23 cellular contexts compared by ENCODE assay signal in genomic region chr2:218799990-218800389, GRCh38. TPM values are rescaled to one million over a fixed set of nuclear protein-coding genes. Genes with fewer than 3 reads are reported as not detected.
A peak's percentile ranks its signal among the peaks of the same experiment; 100 is the strongest.
DNase-seq lines count a peak whose midpoint lies in the region; TF ChIP-seq lines count a peak whose summit lies in the region.
"Had no signal": no experiment of that assay in that cellular context is flagged by ENCODE, and none has a peak within 500 bp of the region (broad histone marks: within the 10 kb centered on the region; RNA-seq: fewer than 3 reads in every experiment).

No MANE protein-coding gene starts in this region.

- 61 to 93% methylated on average over 3 to 6 of the region's 6 CpGs for WGBS in endodermal cell (ENCODE audit: insufficient coverage in 1 of 2, insufficient read length in 1 of 2), 2 experiments

- H3K4me1 Mint-ChIP-seq in Calu3 (ENCODE audit: low read depth, unreplicated experiment) (peaks cover 15% of the 10 kb centered on the region), endodermal cell (peaks cover 35% of the 10 kb centered on the region), mesothelial cell of epicardium (peaks cover 22% of the 10 kb centered on the region)

- intact Hi-C loops in Calu3 (cut with micrococcal nuclease; ENCODE audit: unreplicated experiment): loop anchor here (5.0 kb wide), 1 partner anchor 47 kb away; no protein-coding TSS in a partner anchor

- H3K4me3 Mint-ChIP-seq in Calu3 (ENCODE audit: low read depth, unreplicated experiment) (no peak overlapping the region), endodermal cell (peak overlapping the region; percentile 37), mesothelial cell of epicardium (no peak overlapping the region)
- H3K4me3 Mint-ChIP-seq: CD8-positive, alpha-beta memory T cell; T-cell had no signal

- peak overlapping the region; percentile 15 for H3K27ac Mint-ChIP-seq in Calu3 (ENCODE audit: unreplicated experiment)
- H3K27ac Mint-ChIP-seq in endodermal cell: peak overlapping the region; percentile 92
- H3K27ac Mint-ChIP-seq in mesothelial cell of epicardium: peak overlapping the region; percentile 86
- H3K27ac Mint-ChIP-seq: T-cell had no signal

- H3K4me1 ChIP-seq in HEK293 (ENCODE audit: control insufficient read depth, insufficient read depth, low read length) (peaks cover 14% of the 10 kb centered on the region), endodermal cell (ENCODE audit: control insufficient read depth, insufficient read depth, low read length) (peaks cover 14% of the 10 kb centered on the region)
- H3K4me1 ChIP-seq: HAP-1 had no signal

- POLR2A ChIA-PET in HEK293 (lab: Yijun Ruan, JAX): no interaction called here

- BruUV-seq in Calu3 (replicated peaks; lab: Mats Ljungman, UMichigan): no TSS peak

- CTCF ChIA-PET in Calu3 (lab: Charles Lee) (no interaction called here), HEK293 (lab: Yijun Ruan, JAX) (no interaction called here)

- peak overlapping the region; percentile 74 for H3K9ac ChIP-seq in endodermal cell (ENCODE audit: extremely low read depth, low read length, poor library complexity, severe bottlenecking)

- H3K27me3 ChIP-seq in endodermal cell (ENCODE audit: control insufficient read depth, insufficient read depth, low read length, poor library complexity, severe bottlenecking): no peaks in the 10 kb centered on the region

- H3K27me3 Mint-ChIP-seq in Calu3 (ENCODE audit: unreplicated experiment): no peaks in the 10 kb centered on the region
- no peaks in the 10 kb centered on the region for H3K27me3 Mint-ChIP-seq in endodermal cell (ENCODE audit: insufficient read depth)
- H3K27me3 Mint-ChIP-seq in mesothelial cell of epicardium (ENCODE audit: low read depth): no peaks in the 10 kb centered on the region

- H3K4me3 ChIP-seq in HEK293 (ENCODE audit: low read depth, low read length) (no peak overlapping the region), endodermal cell (ENCODE audit: low read length) (peak overlapping the region; percentile 73)
- H3K4me3 ChIP-seq: HAP-1, PC-9 had no signal

- H3K36me3 Mint-ChIP-seq in Calu3 (ENCODE audit: insufficient read depth, unreplicated experiment): no peaks in the 10 kb centered on the region
- H3K36me3 Mint-ChIP-seq in endodermal cell (ENCODE audit: low read depth): peaks cover 14% of the 10 kb centered on the region
- peaks cover 9% of the 10 kb centered on the region for H3K36me3 Mint-ChIP-seq in mesothelial cell of epicardium
- H3K36me3 Mint-ChIP-seq: T-cell had no signal

- H3K27ac ChIP-seq in HEK293 (ENCODE audit: extremely low read depth, low read depth, low read length) (peak overlapping the region; percentile 72), endodermal cell (ENCODE audit: low read depth, low read length) (peak overlapping the region; percentile 32)
- H3K27ac ChIP-seq: C4-2B, PC-9 had no signal

- H3K9me3 ChIP-seq in HEK293 (ENCODE audit: control insufficient read depth, insufficient read depth, low read depth, low read length): no peaks in the 10 kb centered on the region
- H3K9me3 ChIP-seq in endodermal cell (ENCODE audit: control insufficient read depth, low read length): peaks cover 22% of the 10 kb centered on the region

- H3K36me3 ChIP-seq in HEK293 (ENCODE audit: control insufficient read depth in 2 of 2, insufficient read depth in 1 of 2, low read length in 2 of 2): no peaks in the 10 kb centered on the region
- no peaks in the 10 kb centered on the region for H3K36me3 ChIP-seq in endodermal cell (ENCODE audit: control insufficient read depth, insufficient read depth, low read length)
- H3K36me3 ChIP-seq: HAP-1 had no signal

- DNase-seq in Calu3 (no peak), endodermal cell (peak; percentile 68), mesothelial cell of epicardium (ENCODE audit: low spot score in 2 of 2, unreplicated experiment in 2 of 2) (no peak), SKM-1 treated with dmso at 0.1 percent for 144 hours (lab: John Stamatoyannopoulos, UW; ENCODE audit: unreplicated experiment) (no peak), SIG-M5 (lab: John Stamatoyannopoulos, UW) (no peak), NCI-H1417 (lab: John Stamatoyannopoulos, UW) (no peak)
- DNase-seq: CD8-positive, alpha-beta memory T cell; DMS79; KBM-7; MM.1S; NCI-H1092; NCI-H1436 treated with DMSO at 0.1 percent for 48 hours; NCI-H2029 treated with DMSO at 0.1 percent for 48 hours; NCI-H226; NCI-H510A treated with DMSO at 0.1 percent for 48 hours; NCI-H748 treated with DMSO at 0.1 percent for 48 hours; PC-9; RPMI8226; SHP77; T-cell had no signal

- TF ChIP-seq CTCF in Calu3 (IDR thresholded peaks at IDR 0.05; ENCODE audit: unreplicated experiment) (no peak), HEK293 (tag by site-specific recombination; IDR thresholded peaks at IDR 0.05) (no peak), endodermal cell (conservative IDR thresholded peaks at IDR 0.05) (no peak), mesothelial cell of epicardium (IDR thresholded peaks at IDR 0.05; ENCODE audit: unreplicated experiment) (no peak)

- H3K9me3 Mint-ChIP-seq in Calu3 (ENCODE audit: low read depth, unreplicated experiment) (no peaks in the 10 kb centered on the region), endodermal cell (peaks cover 24% of the 10 kb centered on the region), mesothelial cell of epicardium (peaks cover 8% of the 10 kb centered on the region)

TF ChIP-seq in HEK293, 187 proteins besides CTCF, POLR2A, EP300 and RAD21 (continues in another document):
- TF ChIP-seq ZNF530 (tag by site-specific recombination; IDR thresholded peaks at IDR 0.05; ENCODE audit: low read depth): no peak
- TF ChIP-seq KLF9 (tag by site-specific recombination; IDR thresholded peaks at IDR 0.05; ENCODE audit: low read depth): no peak
- no peak for TF ChIP-seq BCL6B (tag by site-specific recombination; IDR thresholded peaks at IDR 0.05)
- no peak for TF ChIP-seq ZSCAN4 (tag by site-specific recombination; IDR thresholded peaks at IDR 0.05)
- no peak for TF ChIP-seq ZNF600 (tag by site-specific recombination; IDR thresholded peaks at IDR 0.05)
- no peak for TF ChIP-seq HOXA7 (CRISPR knock-in tag; IDR thresholded peaks at IDR 0.05; ENCODE audit: borderline replicate concordance)
- TF ChIP-seq ZNF335 (tag by site-specific recombination; conservative IDR thresholded peaks at IDR 0.05): no peak
- TF ChIP-seq ZNF133 (tag by site-specific recombination; IDR thresholded peaks at IDR 0.05): no peak
- TF ChIP-seq ZNF830 (tag by site-specific recombination; IDR thresholded peaks at IDR 0.05; ENCODE audit: low read depth): no peak
- no peak for TF ChIP-seq YY1 (tag by site-specific recombination; IDR thresholded peaks at IDR 0.05)
- no peak for TF ChIP-seq EGR2 (tag by site-specific recombination; IDR thresholded peaks at IDR 0.05; ENCODE audit: low read depth)
- TF ChIP-seq KLF1 (tag by site-specific recombination; IDR thresholded peaks at IDR 0.05): no peak
- TF ChIP-seq ZNF223 (tag by site-specific recombination; IDR thresholded peaks at IDR 0.05): no peak

RNA-seq across cellular contexts. Expression of gene CYP27A1, which starts 18.0 kb away (rescaled TPM):
- total RNA-seq in Calu3 (2022) (11.8 and 12.2 TPM in 2 replicates), endodermal cell (10 to 100 TPM; 32.8 to 53.7 TPM), mesothelial cell of epicardium (15.6 to 16.8 TPM (median 16.6 TPM) in 3 replicates)
- polyA plus RNA-seq in endodermal cell (2013, experiment 1 of 2): 14.5 TPM
- polyA plus RNA-seq in endodermal cell (2013, experiment 2 of 2): 14.4 TPM
- polyA plus RNA-seq: CD8-positive, alpha-beta memory T cell had no signal

RNA-seq across cellular contexts. Expression of gene PRKAG3, which starts 31.6 kb away (rescaled TPM):
- total RNA-seq in Calu3 (2022) (not detected in 2 replicates), endodermal cell (not detected), mesothelial cell of epicardium (2.8 to 3.6 TPM (median 2.9 TPM) in 3 replicates)
- not detected for polyA plus RNA-seq in endodermal cell (2013, experiment 1 of 2)
- polyA plus RNA-seq in endodermal cell (2013, experiment 2 of 2): not detected
- total RNA-seq: CD8-positive, alpha-beta memory T cell; PC-9; T-cell had no signal
- polyA plus RNA-seq: CD8-positive, alpha-beta memory T cell had no signal

RNA-seq across cellular contexts. Expression of gene WNT6, which starts 59.6 kb away (rescaled TPM):
- total RNA-seq in Calu3 (2022) (not detected in 2 replicates), endodermal cell (not detected), mesothelial cell of epicardium (106 to 118 TPM (median 115 TPM) in 3 replicates)
- polyA plus RNA-seq in endodermal cell (2013, experiment 1 of 2): not detected
- 0.21 TPM for polyA plus RNA-seq in endodermal cell (2013, experiment 2 of 2)

Comparison
In these comparisons a context has a peak if more than half of its experiments do, and no peak if none do; other contexts are left out.
1. H3K27ac Mint-ChIP-seq: peak in every context shown above with its lines; median percentile 92 in endodermal cell; 86 in mesothelial cell of epicardium; 15 in Calu3.
2. RNA of gene WNT6, which starts 59.6 kb away (total RNA-seq): 106 to 118 TPM in mesothelial cell of epicardium; not detected in endodermal cell and not detected in Calu3; every median in the first group is over 10 times any median in the second.